Comparison of ENCODE assay signal across 8 cellular contexts in the genomic region with DNA sequence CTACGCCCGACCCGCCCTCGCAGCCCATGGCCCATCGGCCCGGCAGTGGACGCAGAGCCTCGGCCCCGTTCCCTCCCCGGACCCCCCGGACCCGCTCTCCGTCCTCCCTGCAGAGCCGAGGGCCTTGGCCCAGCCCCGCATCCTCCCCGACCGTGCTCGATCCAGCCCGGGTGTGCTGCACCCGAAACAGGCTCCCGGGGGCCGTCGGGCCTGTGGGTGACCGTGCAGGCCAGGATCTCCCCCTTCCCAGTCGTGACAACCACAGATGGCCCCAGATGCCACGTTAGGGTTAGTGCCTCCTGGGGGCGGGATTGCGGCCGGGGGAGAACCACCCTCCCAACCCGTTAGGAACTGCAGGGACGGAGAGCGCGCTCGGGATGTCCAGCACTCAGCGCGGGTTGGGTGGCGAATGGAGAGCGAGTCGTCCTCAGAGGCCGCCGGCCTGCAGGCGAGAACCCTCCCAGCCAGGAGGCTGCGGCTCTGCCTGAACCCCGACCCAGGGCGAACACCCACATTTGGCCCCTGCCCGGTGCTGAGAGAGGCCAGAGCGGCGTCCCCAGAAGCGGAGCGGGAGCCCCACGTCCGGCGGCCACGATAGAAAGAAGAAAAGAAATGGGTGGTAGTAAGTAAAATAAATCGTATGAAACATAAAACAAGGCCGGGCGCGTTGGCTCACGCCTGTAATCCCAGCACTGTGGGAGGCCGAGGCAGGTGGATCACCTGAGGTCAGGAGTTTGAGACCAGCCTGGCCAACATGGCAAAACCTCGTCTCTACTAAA. TPM values are rescaled to one million over a fixed set of nuclear protein-coding genes. Genes with fewer than 3 reads are reported as not detected.
DNase-seq lines count a peak whose midpoint lies in the region; ATAC-seq and TF ChIP-seq lines count a peak whose summit lies in the region.

No MANE protein-coding gene starts in this region.

- no peaks in the 10 kb centered on the region for H3K9me3 Mint-ChIP-seq in natural killer cell

- peak overlapping the region; percentile 97 for H3K4me3 ChIP-seq in RWPE2 (ENCODE audit: severe bottlenecking)
- peak overlapping the region; percentile 90 for H3K4me3 ChIP-seq in esophagus (ENCODE audit: low read depth in 1 of 2, low read length in 2 of 2)

- H3K27me3 ChIP-seq in RWPE2 (ENCODE audit: insufficient read depth, poor library complexity, severe bottlenecking), result peaks cover 19% of the 10 kb centered on the region
- H3K27me3 ChIP-seq in esophagus (ENCODE audit: control insufficient read depth in 1 of 2, insufficient read depth in 2 of 2, low read length in 2 of 2), result no peaks in the 10 kb centered on the region

- 15 to 23% methylated on average over 50 to 61 of the region's 61 CpGs for WGBS in esophagus, 2 donors

- peak overlapping the region; percentile 73 for H3K4me3 Mint-ChIP-seq in natural killer cell

- H3K36me3 ChIP-seq in RWPE2 (ENCODE audit: low read depth) (no peaks in the 10 kb centered on the region), esophagus (ENCODE audit: control insufficient read depth in 2 of 2, insufficient read depth in 2 of 2, low read length in 1 of 2) (no peaks in the 10 kb centered on the region)

- ATAC-seq in GM18502 (IDR thresholded peaks at IDR 0.05; ENCODE audit: poor library complexity, unreplicated experiment) (peak; percentile 27), RWPE2 (ENCODE audit: low read depth) (peak; percentile 22; the same call in 1 of the 3 replicates), natural killer cell (peak; percentile 8 to 17 (median 9)), HG03469 (IDR thresholded peaks at IDR 0.05; ENCODE audit: unreplicated experiment) (no peak)

- peak overlapping the region; percentile 21 to 73 for H3K27ac Mint-ChIP-seq in natural killer cell

- intact Hi-C loops in natural killer cell (cut with micrococcal nuclease) (loop anchor here (2.0 kb wide), 1 partner anchor 17 kb away; a partner anchor contains a TSS), posterior vena cava (cut with DNase I) (no loop called here)

- DNase-seq in 8988T (peak; percentile 40), RWPE2 (ENCODE audit: low spot score) (no peak), natural killer cell (no peak), NCI-H1105 (lab: John Stamatoyannopoulos, UW) (no peak), posterior vena cava (ENCODE audit: low spot score) (no peak)

- peaks cover 0 to 10% of the 10 kb centered on the region in 2 donors for H3K4me1 Mint-ChIP-seq in natural killer cell

- peaks cover 0 to 10% of the 10 kb centered on the region in 2 donors for H3K27me3 Mint-ChIP-seq in natural killer cell (ENCODE audit: low read depth in 2 of 2)

- H3K27ac ChIP-seq in RWPE2 (ENCODE audit: poor library complexity, severe bottlenecking) (peak overlapping the region; percentile 54), esophagus (ENCODE audit: low read depth in 2 of 2, low read length in 1 of 2) (peak overlapping the region; percentile 80 to 85)

- no peaks in the 10 kb centered on the region for H3K9me3 ChIP-seq in RWPE2 (ENCODE audit: severe bottlenecking)
- peaks cover 0 to 3% of the 10 kb centered on the region in 2 donors for H3K9me3 ChIP-seq in esophagus (ENCODE audit: control insufficient read depth in 2 of 2, insufficient read depth in 1 of 2, low read depth in 1 of 2, low read length in 1 of 2)

- H3K4me1 ChIP-seq in RWPE2 (ENCODE audit: insufficient read depth, poor library complexity, severe bottlenecking) (no peaks in the 10 kb centered on the region), esophagus (ENCODE audit: control insufficient read depth in 2 of 2, insufficient read depth in 2 of 2, low read length in 1 of 2) (peaks cover 0 to 6% of the 10 kb centered on the region in 2 donors)

- TF ChIP-seq CTCF in RWPE2 (IDR thresholded peaks at IDR 0.05; ENCODE audit: poor library complexity, severe bottlenecking) (no peak), natural killer cell (IDR thresholded peaks at IDR 0.05) (no peak)

- H3K36me3 Mint-ChIP-seq in natural killer cell, result no peaks in the 10 kb centered on the region

RNA-seq across cellular contexts. Expression of a gene that starts 6.7 kb away (rescaled TPM):
- polyA plus RNA-seq in esophagus, result 1 to 10 TPM in 1 of 2 donors, under 1 TPM in 1; 0.57 to 2.0 TPM
- total RNA-seq in natural killer cell, result under 1 TPM in 2 of 3 donors, not detected in 1; 0.43 to 0.54 TPM
- total RNA-seq in posterior vena cava, result under 1 TPM in 1 of 2 donors, not detected in 1; 0.42 TPM

RNA-seq across cellular contexts. Expression of a gene that starts 17.7 kb away (rescaled TPM):
- 10 to 100 TPM; 13.9 to 16.8 TPM for polyA plus RNA-seq in esophagus
- total RNA-seq in natural killer cell (10 to 100 TPM; 18.7 to 20.6 (median 18.9) TPM), posterior vena cava (10 to 100 TPM; 21.0 to 21.2 TPM)

RNA-seq across cellular contexts. Expression of a gene that starts 28.8 kb away (rescaled TPM):
- polyA plus RNA-seq in esophagus, result 1 to 10 TPM; 3.0 to 5.3 TPM
- total RNA-seq in natural killer cell, result under 1 TPM in 1 of 3 donors, not detected in 2; 0.75 TPM
- total RNA-seq in posterior vena cava, result 10 to 100 TPM; 21.0 to 21.9 TPM

RNA-seq across cellular contexts. Expression of a gene that starts 42.0 kb away (rescaled TPM):
- polyA plus RNA-seq in esophagus, result 10 to 100 TPM; 45.2 to 68.7 TPM
- total RNA-seq in natural killer cell, result 100 to 1,000 TPM in 2 of 3 donors, 10 to 100 TPM in 1; 68.5 to 114 (median 101) TPM
- 10 to 100 TPM; 41.1 to 45.8 TPM for total RNA-seq in posterior vena cava

RNA-seq across cellular contexts. Expression of a gene that starts 54.2 kb away (rescaled TPM):
- polyA plus RNA-seq in esophagus, result 1 to 10 TPM in 1 of 2 donors, under 1 TPM in 1; 0.86 to 1.1 TPM
- total RNA-seq in natural killer cell (100 to 1,000 TPM; 186 to 286 (median 253) TPM), posterior vena cava (under 1 TPM; 0.74 to 0.76 TPM)

Comparison
In these comparisons a context has a peak if more than half of its experiments do, and no peak if none do; other contexts are left out.
1. RNA of a gene that starts 28.8 kb away (total RNA-seq): 21.0 to 21.9 TPM in posterior vena cava; 0.75 TPM in natural killer cell; every median in the first group is over 10 times any median in the second.